15 cellular contexts compared by ENCODE assay signal in the genomic region with DNA sequence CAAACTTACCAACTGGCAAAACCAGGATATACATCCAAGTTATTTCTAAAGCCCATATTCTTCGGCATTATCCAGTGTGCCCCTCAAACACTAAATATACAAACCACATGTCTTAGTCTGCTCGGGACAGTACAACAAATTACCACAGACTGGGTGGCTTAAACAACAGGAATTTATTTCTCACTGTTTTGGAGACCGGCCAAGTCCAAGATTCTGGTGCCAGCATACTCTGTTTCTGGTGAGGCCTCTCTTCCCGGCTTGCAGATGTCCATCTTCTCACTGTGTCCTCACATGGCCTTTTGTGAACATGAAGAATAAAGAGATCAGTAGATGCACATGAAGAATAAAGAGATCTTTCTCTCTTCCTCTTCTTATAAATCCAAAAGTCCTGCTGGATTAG. TPM values are rescaled to one million over a fixed set of nuclear protein-coding genes. Genes with fewer than 3 reads are reported as not detected.
A peak's percentile ranks its signal among the peaks of the same experiment; 100 is the strongest.
DNase-seq lines count a peak whose midpoint lies in the region; ATAC-seq and TF ChIP-seq lines count a peak whose summit lies in the region.
"Had no signal": no experiment of that assay in that cellular context is flagged by ENCODE, and none has a peak within 500 bp of the region (broad histone marks: within the 10 kb centered on the region; RNA-seq: fewer than 3 reads in every experiment).

No MANE protein-coding gene starts in this region.

- H2AFZ ChIP-seq in SK-N-SH (ENCODE audit: low read depth) = peak overlapping the region; percentile 61

- H3K9me3 ChIP-seq in SK-N-SH = no peaks in the 10 kb centered on the region

- no peaks in the 10 kb centered on the region for H3F3A ChIP-seq in SK-N-SH (replicated peaks; ENCODE audit: insufficient read depth)

- TF ChIP-seq CTCF in SK-N-SH (IDR thresholded peaks at IDR 0.05) (no peak), fibroblast of pulmonary artery (IDR thresholded peaks at IDR 0.05; ENCODE audit: low read length, missing control alignments) (no peak)

- no peaks in the 10 kb centered on the region for H3K9me2 ChIP-seq in SK-N-SH

- no peak overlapping the region for H3K9ac ChIP-seq in SK-N-SH

- peaks cover 8 to 9% of the 10 kb centered on the region in 2 experiments; a peak in 3 of 4 replicates for H3K4me1 ChIP-seq in SK-N-SH (ENCODE audit: control insufficient read depth in 1 of 2, insufficient read depth in 2 of 2, low read depth in 1 of 2, low read length in 1 of 2)

- no peaks in the 10 kb centered on the region for H3K79me2 ChIP-seq in SK-N-SH (ENCODE audit: insufficient read depth)

- CTCF ChIA-PET in SK-N-SH (lab: Yijun Ruan, JAX) = interaction anchor here (1.2 kb wide), 1 partner anchor 21 kb away, joined by 3 read pairs; no protein-coding TSS in a partner anchor

- ATAC-seq in GM21423 (IDR thresholded peaks at IDR 0.05; ENCODE audit: unreplicated experiment) = no peak
- no peak for ATAC-seq in GM18858 (IDR thresholded peaks at IDR 0.05; ENCODE audit: unreplicated experiment)
- no peak for ATAC-seq in GM21528 (IDR thresholded peaks at IDR 0.05; ENCODE audit: low FRiP score, unreplicated experiment)
- ATAC-seq: GM12878; natural killer cell; stimulated activated naive B cell treated with anti-CD40 and anti-IgM and Interleukin-4, amounts not matched to agents 10 μg/mL and 1 μg/mL and 100 μg/mL, for 72 hours had no signal

- POLR2A ChIA-PET in SK-N-SH (lab: Yijun Ruan, JAX) = no interaction called here

- no peak overlapping the region; a peak in 1 of 4 replicates for H3K4me3 ChIP-seq in SK-N-SH (ENCODE audit: low read depth in 2 of 2, low read length in 1 of 2)
- H3K4me3 ChIP-seq in fibroblast of pulmonary artery (replicated peaks; ENCODE audit: low read depth, low read length) = no peak overlapping the region
- H3K4me3 ChIP-seq: GM12878 had no signal

- 32% methylated on average over 4 of the region's 4 CpGs for WGBS in SK-N-SH (ENCODE audit: low lambda C conversion rate)

- TF ChIP-seq RAD21 in SK-N-SH (IDR thresholded peaks at IDR 0.05; ENCODE audit: low read length) = no peak

- no peaks in the 10 kb centered on the region for H3K36me3 ChIP-seq in SK-N-SH (replicated peaks in 1 of 2; ENCODE audit: control insufficient read depth in 1 of 2, insufficient read depth in 2 of 2, low read length in 1 of 2)

- no peak for TF ChIP-seq EP300 in SK-N-SH (IDR thresholded peaks at IDR 0.05; ENCODE audit: borderline replicate concordance in 1 of 2, low read depth in 1 of 2, low read length in 1 of 2)

- H3K4me2 ChIP-seq in SK-N-SH = peak overlapping the region; percentile 34; the same call in 1 of the 2 replicates

- DNase-seq in GM04504 (ENCODE audit: low read depth) = peak; percentile 26
- DNase-seq in SK-N-SH = no peak
- DNase-seq in fibroblast of pulmonary artery (ENCODE audit: low read depth) = peak; percentile 43
- DNase-seq in pons (ENCODE audit: low spot score) = peak; percentile 93
- no peak for DNase-seq in occipital lobe (lab: John Stamatoyannopoulos, UW)
- DNase-seq: activated CD4-positive, alpha-beta memory T cell treated with anti-CD3 and anti-CD28 coated beads for 36 hours; activated naive CD4-positive, alpha-beta T cell treated with anti-CD3 and anti-CD28 coated beads, Interleukin-2, amount 10 ng/mL, durations not matched to agents 7 days and 5 days; effector CD4-positive, alpha-beta T cell; natural killer cell; NCI-H524 treated with DMSO at 0.1 percent for 48 hours; stimulated activated naive B cell treated with anti-CD40 and anti-IgM and Interleukin-4, amounts not matched to agents 10 μg/mL and 1 μg/mL and 100 μg/mL, for 72 hours had no signal

- H3K27ac ChIP-seq in SK-N-SH (ENCODE audit: low read depth in 2 of 2, low read length in 1 of 2) = peak overlapping the region in 1 of 2 experiments; percentile 78; a peak in 1 of 4 replicates

- H4K20me1 ChIP-seq in SK-N-SH (ENCODE audit: insufficient read depth) = no peaks in the 10 kb centered on the region

- no peaks in the 10 kb centered on the region for H3K27me3 ChIP-seq in SK-N-SH (ENCODE audit: insufficient read depth)

TF ChIP-seq in SK-N-SH, 30 proteins besides CTCF, POLR2A, EP300 and RAD21 (continues in another document):
- TF ChIP-seq RXRA (IDR thresholded peaks at IDR 0.05; ENCODE audit: borderline replicate concordance, low read depth) = no peak
- TF ChIP-seq, protein P1, sequence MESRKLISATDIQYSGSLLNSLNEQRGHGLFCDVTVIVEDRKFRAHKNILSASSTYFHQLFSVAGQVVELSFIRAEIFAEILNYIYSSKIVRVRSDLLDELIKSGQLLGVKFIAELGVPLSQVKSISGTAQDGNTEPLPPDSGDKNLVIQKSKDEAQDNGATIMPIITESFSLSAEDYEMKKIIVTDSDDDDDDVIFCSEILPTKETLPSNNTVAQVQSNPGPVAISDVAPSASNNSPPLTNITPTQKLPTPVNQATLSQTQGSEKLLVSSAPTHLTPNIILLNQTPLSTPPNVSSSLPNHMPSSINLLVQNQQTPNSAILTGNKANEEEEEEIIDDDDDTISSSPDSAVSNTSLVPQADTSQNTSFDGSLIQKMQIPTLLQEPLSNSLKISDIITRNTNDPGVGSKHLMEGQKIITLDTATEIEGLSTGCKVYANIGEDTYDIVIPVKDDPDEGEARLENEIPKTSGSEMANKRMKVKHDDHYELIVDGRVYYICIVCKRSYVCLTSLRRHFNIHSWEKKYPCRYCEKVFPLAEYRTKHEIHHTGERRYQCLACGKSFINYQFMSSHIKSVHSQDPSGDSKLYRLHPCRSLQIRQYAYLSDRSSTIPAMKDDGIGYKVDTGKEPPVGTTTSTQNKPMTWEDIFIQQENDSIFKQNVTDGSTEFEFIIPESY (IDR thresholded peaks at IDR 0.05; ENCODE audit: borderline replicate concordance, low read depth) = no peak
- TF ChIP-seq CHD2 (IDR thresholded peaks at IDR 0.05; ENCODE audit: low read length, partially characterized antibody) = no peak
- TF ChIP-seq ELF1 (IDR thresholded peaks at IDR 0.05) = no peak
- no peak for TF ChIP-seq JUND (IDR thresholded peaks at IDR 0.05)
- TF ChIP-seq MEF2A (IDR thresholded peaks at IDR 0.05; ENCODE audit: borderline replicate concordance, low read depth) = no peak
- TF ChIP-seq, protein P2, sequence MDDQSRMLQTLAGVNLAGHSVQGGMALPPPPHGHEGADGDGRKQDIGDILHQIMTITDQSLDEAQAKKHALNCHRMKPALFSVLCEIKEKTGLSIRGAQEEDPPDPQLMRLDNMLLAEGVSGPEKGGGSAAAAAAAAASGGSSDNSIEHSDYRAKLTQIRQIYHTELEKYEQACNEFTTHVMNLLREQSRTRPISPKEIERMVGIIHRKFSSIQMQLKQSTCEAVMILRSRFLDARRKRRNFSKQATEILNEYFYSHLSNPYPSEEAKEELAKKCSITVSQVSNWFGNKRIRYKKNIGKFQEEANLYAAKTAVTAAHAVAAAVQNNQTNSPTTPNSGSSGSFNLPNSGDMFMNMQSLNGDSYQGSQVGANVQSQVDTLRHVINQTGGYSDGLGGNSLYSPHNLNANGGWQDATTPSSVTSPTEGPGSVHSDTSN (IDR thresholded peaks at IDR 0.05) = 0 out of 2 replicates have a peak, but pooled peaks have one; percentile 7
- TF ChIP-seq TCF12 (IDR thresholded peaks at IDR 0.05) = peak; percentile 34; the same call in 1 of the 2 replicates
- TF ChIP-seq EZH2phosphoT487 (IDR thresholded peaks at IDR 0.05; ENCODE audit: borderline replicate concordance, low read depth) = no peak
- TF ChIP-seq GATA2 (CRISPR knock-in tag; IDR thresholded peaks at IDR 0.05) = no peak
- no peak for TF ChIP-seq MXI1 (IDR thresholded peaks at IDR 0.05; ENCODE audit: low read depth, low read length)
- TF ChIP-seq, protein P3, sequence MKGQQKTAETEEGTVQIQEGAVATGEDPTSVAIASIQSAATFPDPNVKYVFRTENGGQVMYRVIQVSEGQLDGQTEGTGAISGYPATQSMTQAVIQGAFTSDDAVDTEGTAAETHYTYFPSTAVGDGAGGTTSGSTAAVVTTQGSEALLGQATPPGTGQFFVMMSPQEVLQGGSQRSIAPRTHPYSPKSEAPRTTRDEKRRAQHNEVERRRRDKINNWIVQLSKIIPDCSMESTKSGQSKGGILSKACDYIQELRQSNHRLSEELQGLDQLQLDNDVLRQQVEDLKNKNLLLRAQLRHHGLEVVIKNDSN (IDR thresholded peaks at IDR 0.05; ENCODE audit: borderline replicate concordance, low read depth) = no peak
- TF ChIP-seq GABPA (IDR thresholded peaks at IDR 0.05; ENCODE audit: low read depth) = no peak
- TF ChIP-seq POLR2AphosphoS5 (IDR thresholded peaks at IDR 0.05; ENCODE audit: low read depth, low read length) = no peak
- no peak for TF ChIP-seq TAF1 (IDR thresholded peaks at IDR 0.05; ENCODE audit: borderline replicate concordance, low read depth, low read length)
- peak; percentile 75 for TF ChIP-seq NFIC (IDR thresholded peaks at IDR 0.05; ENCODE audit: borderline replicate concordance)
- TF ChIP-seq NRF1 (IDR thresholded peaks at IDR 0.05; ENCODE audit: low read depth, low read length) = no peak
- no peak for TF ChIP-seq RCOR1 (IDR thresholded peaks at IDR 0.05; ENCODE audit: low read length)
- no peak for TF ChIP-seq FOSL2 (IDR thresholded peaks at IDR 0.05; ENCODE audit: borderline replicate concordance, low read depth)
- TF ChIP-seq SMC3 (IDR thresholded peaks at IDR 0.05; ENCODE audit: low read depth, low read length) = no peak
- no peak for TF ChIP-seq FOXJ3 (CRISPR knock-in tag; IDR thresholded peaks at IDR 0.05)

RNA-seq across cellular contexts. Expression of a gene that starts 12.9 kb away (rescaled TPM):
- not detected in 2 replicates for polyA plus RNA-seq in SK-N-SH (2012; rRNA removed)
- polyA plus RNA-seq in SK-N-SH (2012; cell fraction: cytosol; rRNA removed) = not detected in 2 replicates
- not detected in 2 replicates for polyA plus RNA-seq in SK-N-SH (2012; cell fraction: nucleus; rRNA removed)
- 0.94 TPM for total RNA-seq in occipital lobe
- total RNA-seq: activated CD4-positive, alpha-beta memory T cell treated with anti-CD3 and anti-CD28 coated beads for 36 hours; GM12878; natural killer cell had no signal
- polyA plus RNA-seq: GM12878 had no signal

Comparison
In these comparisons a context has a peak if more than half of its experiments do, and no peak if none do; other contexts are left out.
1. DNase-seq: peak in GM04504 (single experiment), fibroblast of pulmonary artery (single experiment) and pons (single experiment); none in SK-N-SH (single experiment) and occipital lobe (single experiment).